8 cellular contexts compared by ENCODE assay signal in the genomic region with DNA sequence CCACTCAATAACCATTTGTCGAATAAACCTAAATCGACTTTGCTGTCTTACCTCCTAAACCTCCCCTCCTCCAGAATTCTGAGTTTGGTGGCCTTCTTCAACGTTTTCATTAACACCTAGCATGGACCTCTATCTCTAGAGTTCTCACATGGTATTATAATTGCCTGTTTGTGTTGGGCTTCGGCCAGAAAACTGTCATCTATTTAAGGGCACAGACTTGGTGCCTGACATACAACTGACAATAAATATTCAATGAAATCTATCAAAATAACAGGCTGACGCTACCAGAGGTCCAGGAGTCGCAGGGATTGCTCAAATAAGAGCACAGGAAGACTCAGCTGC. TPM values are rescaled to one million over a fixed set of nuclear protein-coding genes. Genes with fewer than 3 reads are reported as not detected.
DNase-seq lines count a peak whose midpoint lies in the region; ATAC-seq and TF ChIP-seq lines count a peak whose summit lies in the region.

No MANE protein-coding gene starts in this region.

- H3K36me3 Mint-ChIP-seq in T-helper 1 cell treated with Interleukin-12 subunit alpha and Interleukin-12 subunit beta and Interleukin-4 antibody, amounts not matched to agents 30 μg/mL and 1 μg/mL, for 36 hours (ENCODE audit: low read depth), result peaks cover 6% of the 10 kb centered on the region

- no peak for TF ChIP-seq CTCF in ascending aorta (IDR thresholded peaks at IDR 0.05)
- TF ChIP-seq CTCF in liver (IDR thresholded peaks at IDR 0.05; ENCODE audit: low read depth, low read length, missing input control), result no peak
- no peak for TF ChIP-seq CTCF in upper lobe of left lung (IDR thresholded peaks at IDR 0.05)

- H3K4me3 Mint-ChIP-seq in T-helper 1 cell treated with Interleukin-12 subunit alpha and Interleukin-12 subunit beta and Interleukin-4 antibody, amounts not matched to agents 30 μg/mL and 1 μg/mL, for 36 hours, result peak overlapping the region; percentile 98

- H3K9me3 ChIP-seq in ascending aorta (no peaks in the 10 kb centered on the region), liver (ENCODE audit: control insufficient read depth in 4 of 4, low read length in 3 of 4) (no peaks in the 10 kb centered on the region), upper lobe of left lung (no peaks in the 10 kb centered on the region)

- peak overlapping the region; percentile 9 to 89 for H3K9ac ChIP-seq in liver (ENCODE audit: low read depth in 1 of 2, low read length in 2 of 2)

- H3K9me3 Mint-ChIP-seq in T-helper 1 cell treated with Interleukin-12 subunit alpha and Interleukin-12 subunit beta and Interleukin-4 antibody, amounts not matched to agents 30 μg/mL and 1 μg/mL, for 36 hours, result no peaks in the 10 kb centered on the region

- no peaks in the 10 kb centered on the region for H3K27me3 Mint-ChIP-seq in T-helper 1 cell treated with Interleukin-12 subunit alpha and Interleukin-12 subunit beta and Interleukin-4 antibody, amounts not matched to agents 30 μg/mL and 1 μg/mL, for 36 hours (ENCODE audit: low read depth)

- H3K4me3 ChIP-seq in ascending aorta, result peak overlapping the region; percentile 80 to 90
- H3K4me3 ChIP-seq in liver (ENCODE audit: low read depth in 1 of 3, low read length in 3 of 3), result peak overlapping the region; percentile 78 to 93 (median 87)
- peak overlapping the region; percentile 87 to 92 (median 90) for H3K4me3 ChIP-seq in upper lobe of left lung

- WGBS in liver, result 15% methylated on average over 6 of the region's 6 CpGs
- WGBS in upper lobe of left lung, 2 donors, result 5 to 11% methylated on average over 6 of the region's 6 CpGs

- TF ChIP-seq RAD21 in liver (IDR thresholded peaks at IDR 0.05), result no peak

- ATAC-seq in HG03175 (IDR thresholded peaks at IDR 0.05; ENCODE audit: unreplicated experiment) (peak; percentile 21), upper lobe of left lung (ENCODE audit: low FRiP score in 2 of 2) (no peak)

- H3K27ac ChIP-seq in ascending aorta, result peak overlapping the region; percentile 68 to 73
- peak overlapping the region; percentile 89 for H3K27ac ChIP-seq in liver (ENCODE audit: low read depth in 1 of 2, low read length in 2 of 2)
- H3K27ac ChIP-seq in upper lobe of left lung, result peak overlapping the region; percentile 80 to 90 (median 86)

- intact Hi-C loops in ascending aorta (cut with DNase I), result loop anchor here (2.0 to 10.0 kb wide), 5 partner anchors 124 to 1490 kb away; a partner anchor contains a TSS

- no peaks in the 10 kb centered on the region for H3K27me3 ChIP-seq in ascending aorta
- no peaks in the 10 kb centered on the region for H3K27me3 ChIP-seq in liver (ENCODE audit: control insufficient read depth in 4 of 4, insufficient read depth in 4 of 4, low read length in 3 of 4)
- no peaks in the 10 kb centered on the region for H3K27me3 ChIP-seq in upper lobe of left lung

- no peak for TF ChIP-seq POLR2A in upper lobe of left lung (IDR thresholded peaks at IDR 0.05)

- DNase-seq in T-helper 1 cell (no peak), ascending aorta (ENCODE audit: low spot score in 2 of 2) (no peak), upper lobe of left lung (no peak), H4 (ENCODE audit: low spot score) (no peak), NCI-H2196 (lab: John Stamatoyannopoulos, UW; ENCODE audit: unreplicated experiment) (no peak)

- peaks cover 5 to 7% of the 10 kb centered on the region in 2 donors for H3K4me1 ChIP-seq in ascending aorta
- peaks cover 0 to 18% (median 13%) of the 10 kb centered on the region in 4 donors for H3K4me1 ChIP-seq in liver (ENCODE audit: control insufficient read depth in 4 of 4, insufficient read depth in 4 of 4, low read length in 3 of 4)
- H3K4me1 ChIP-seq in upper lobe of left lung, result peaks cover 12 to 28% (median 18%) of the 10 kb centered on the region in 4 donors

- peak overlapping the region; percentile 98 for H3K27ac Mint-ChIP-seq in T-helper 1 cell treated with Interleukin-12 subunit alpha and Interleukin-12 subunit beta and Interleukin-4 antibody, amounts not matched to agents 30 μg/mL and 1 μg/mL, for 36 hours

- no peak for TF ChIP-seq EP300 in upper lobe of left lung (IDR thresholded peaks at IDR 0.05)

- no peaks in the 10 kb centered on the region for H3K36me3 ChIP-seq in ascending aorta
- H3K36me3 ChIP-seq in liver (ENCODE audit: control insufficient read depth in 4 of 4, insufficient read depth in 3 of 4, low read depth in 1 of 4, low read length in 3 of 4), result no peaks in the 10 kb centered on the region
- peaks cover 0 to 5% (median 0%) of the 10 kb centered on the region in 4 donors for H3K36me3 ChIP-seq in upper lobe of left lung

- peaks cover 42% of the 10 kb centered on the region for H3K4me1 Mint-ChIP-seq in T-helper 1 cell treated with Interleukin-12 subunit alpha and Interleukin-12 subunit beta and Interleukin-4 antibody, amounts not matched to agents 30 μg/mL and 1 μg/mL, for 36 hours (ENCODE audit: low read depth)

TF ChIP-seq in liver, 16 proteins besides CTCF, POLR2A, EP300 and RAD21:
- TF ChIP-seq FOXA2 (IDR thresholded peaks at IDR 0.05) (no peak), SP1 (IDR thresholded peaks at IDR 0.05) (no peak), NR2F2 (IDR thresholded peaks at IDR 0.05) (no peak), FOXA1 (IDR thresholded peaks at IDR 0.05) (no peak), GABPA (IDR thresholded peaks at IDR 0.05 in 1 of 2, conservative IDR thresholded peaks at IDR 0.05 in 1 of 2) (no peak), EGR1 (IDR thresholded peaks at IDR 0.05; ENCODE audit: low read depth in 2 of 2) (no peak), HNF4A (conservative IDR thresholded peaks at IDR 0.05) (no peak), YY1 (IDR thresholded peaks at IDR 0.05) (no peak), TAF1 (conservative IDR thresholded peaks at IDR 0.05) (no peak), HNF4G (IDR thresholded peaks at IDR 0.05) (no peak), JUND (IDR thresholded peaks at IDR 0.05) (no peak)
- TF ChIP-seq, protein P1, sequence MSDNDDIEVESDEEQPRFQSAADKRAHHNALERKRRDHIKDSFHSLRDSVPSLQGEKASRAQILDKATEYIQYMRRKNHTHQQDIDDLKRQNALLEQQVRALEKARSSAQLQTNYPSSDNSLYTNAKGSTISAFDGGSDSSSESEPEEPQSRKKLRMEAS (IDR thresholded peaks at IDR 0.05), result no peak
- TF ChIP-seq, protein P2, sequence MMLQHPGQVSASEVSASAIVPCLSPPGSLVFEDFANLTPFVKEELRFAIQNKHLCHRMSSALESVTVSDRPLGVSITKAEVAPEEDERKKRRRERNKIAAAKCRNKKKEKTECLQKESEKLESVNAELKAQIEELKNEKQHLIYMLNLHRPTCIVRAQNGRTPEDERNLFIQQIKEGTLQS (IDR thresholded peaks at IDR 0.05), result no peak
- TF ChIP-seq, protein P3, sequence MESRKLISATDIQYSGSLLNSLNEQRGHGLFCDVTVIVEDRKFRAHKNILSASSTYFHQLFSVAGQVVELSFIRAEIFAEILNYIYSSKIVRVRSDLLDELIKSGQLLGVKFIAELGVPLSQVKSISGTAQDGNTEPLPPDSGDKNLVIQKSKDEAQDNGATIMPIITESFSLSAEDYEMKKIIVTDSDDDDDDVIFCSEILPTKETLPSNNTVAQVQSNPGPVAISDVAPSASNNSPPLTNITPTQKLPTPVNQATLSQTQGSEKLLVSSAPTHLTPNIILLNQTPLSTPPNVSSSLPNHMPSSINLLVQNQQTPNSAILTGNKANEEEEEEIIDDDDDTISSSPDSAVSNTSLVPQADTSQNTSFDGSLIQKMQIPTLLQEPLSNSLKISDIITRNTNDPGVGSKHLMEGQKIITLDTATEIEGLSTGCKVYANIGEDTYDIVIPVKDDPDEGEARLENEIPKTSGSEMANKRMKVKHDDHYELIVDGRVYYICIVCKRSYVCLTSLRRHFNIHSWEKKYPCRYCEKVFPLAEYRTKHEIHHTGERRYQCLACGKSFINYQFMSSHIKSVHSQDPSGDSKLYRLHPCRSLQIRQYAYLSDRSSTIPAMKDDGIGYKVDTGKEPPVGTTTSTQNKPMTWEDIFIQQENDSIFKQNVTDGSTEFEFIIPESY (IDR thresholded peaks at IDR 0.05), result no peak
- TF ChIP-seq, protein P4, sequence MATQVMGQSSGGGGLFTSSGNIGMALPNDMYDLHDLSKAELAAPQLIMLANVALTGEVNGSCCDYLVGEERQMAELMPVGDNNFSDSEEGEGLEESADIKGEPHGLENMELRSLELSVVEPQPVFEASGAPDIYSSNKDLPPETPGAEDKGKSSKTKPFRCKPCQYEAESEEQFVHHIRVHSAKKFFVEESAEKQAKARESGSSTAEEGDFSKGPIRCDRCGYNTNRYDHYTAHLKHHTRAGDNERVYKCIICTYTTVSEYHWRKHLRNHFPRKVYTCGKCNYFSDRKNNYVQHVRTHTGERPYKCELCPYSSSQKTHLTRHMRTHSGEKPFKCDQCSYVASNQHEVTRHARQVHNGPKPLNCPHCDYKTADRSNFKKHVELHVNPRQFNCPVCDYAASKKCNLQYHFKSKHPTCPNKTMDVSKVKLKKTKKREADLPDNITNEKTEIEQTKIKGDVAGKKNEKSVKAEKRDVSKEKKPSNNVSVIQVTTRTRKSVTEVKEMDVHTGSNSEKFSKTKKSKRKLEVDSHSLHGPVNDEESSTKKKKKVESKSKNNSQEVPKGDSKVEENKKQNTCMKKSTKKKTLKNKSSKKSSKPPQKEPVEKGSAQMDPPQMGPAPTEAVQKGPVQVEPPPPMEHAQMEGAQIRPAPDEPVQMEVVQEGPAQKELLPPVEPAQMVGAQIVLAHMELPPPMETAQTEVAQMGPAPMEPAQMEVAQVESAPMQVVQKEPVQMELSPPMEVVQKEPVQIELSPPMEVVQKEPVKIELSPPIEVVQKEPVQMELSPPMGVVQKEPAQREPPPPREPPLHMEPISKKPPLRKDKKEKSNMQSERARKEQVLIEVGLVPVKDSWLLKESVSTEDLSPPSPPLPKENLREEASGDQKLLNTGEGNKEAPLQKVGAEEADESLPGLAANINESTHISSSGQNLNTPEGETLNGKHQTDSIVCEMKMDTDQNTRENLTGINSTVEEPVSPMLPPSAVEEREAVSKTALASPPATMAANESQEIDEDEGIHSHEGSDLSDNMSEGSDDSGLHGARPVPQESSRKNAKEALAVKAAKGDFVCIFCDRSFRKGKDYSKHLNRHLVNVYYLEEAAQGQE (IDR thresholded peaks at IDR 0.05), result no peak

RNA-seq across cellular contexts. Expression of a gene that starts 0.7 kb away (rescaled TPM):
- total RNA-seq in ascending aorta (0.32 TPM), liver (1 to 10 TPM; 3.4 to 4.7 TPM), upper lobe of left lung (10 to 100 TPM in 1 of 6 donors, 1 to 10 TPM in 5; 2.1 to 10.9 (median 6.5) TPM)
- 1 to 10 TPM; 2.5 to 2.7 TPM for polyA plus RNA-seq in liver
- total RNA-seq in H4 (2014; rRNA removed; shearing (Covaris generic)), result 7.9 and 12.6 TPM in 2 replicates

RNA-seq across cellular contexts. Expression of a gene that starts 26.1 kb away (rescaled TPM):
- total RNA-seq in ascending aorta (not detected), liver (not detected), upper lobe of left lung (1 to 10 TPM in 2 of 6 donors, under 1 TPM in 2, not detected in 2; 0.15 to 2.3 (median 0.81) TPM)
- polyA plus RNA-seq in liver, result under 1 TPM; 0.14 to 0.42 TPM
- 3.3 and 3.9 TPM in 2 replicates for total RNA-seq in H4 (2014; rRNA removed; shearing (Covaris generic))
